Comparison of ENCODE assay signal across 20 cellular contexts in genomic region chr9:88441301-88442007, GRCh38.
"Had no signal": no experiment of that assay in that cellular context is flagged by ENCODE, and none has a peak within 500 bp of the region (broad histone marks: within the 10 kb centered on the region; RNA-seq: fewer than 3 reads in every experiment).

No MANE protein-coding gene starts in this region.

- ATAC-seq: heart left ventricle, left colon, mucosa of descending colon, upper lobe of right lung had no signal

- DNase-seq: activated CD4-positive, alpha-beta T cell treated with anti-CD3 and anti-CD28 coated beads for 1 hour; activated CD4-positive, alpha-beta T cell treated with anti-CD3 and anti-CD28 coated beads, Interleukin-2, amount 50 U/mL, for 1 hour; activated gamma-delta T cell treated with Interleukin-2 at 50 U/mL for 16 hours; activated T-cell treated with anti-CD3 and anti-CD28 coated beads, Interleukin-2, amount 50 U/mL, for 1 hour; anterior cingulate cortex; brain microvascular endothelial cell; caudate nucleus; heart left ventricle; left colon; mucosa of descending colon; nucleus accumbens; sigmoid colon; spleen; stimulated activated CD4-positive, alpha-beta T cell treated with anti-CD3 and anti-CD28 coated beads, Interleukin-4, amount 100 ng/mL, for 1 hour; stimulated activated naive CD4-positive, alpha-beta T cell treated with Interleukin-2 at 50 U/mL for 16 hours; T-helper 2 cell; upper lobe of right lung; WERI-Rb-1 had no signal

- H3K9me3 ChIP-seq: mucosa of descending colon, sigmoid colon, upper lobe of right lung had no signal

- H3K27ac ChIP-seq: brain microvascular endothelial cell, heart left ventricle, sigmoid colon, spleen, upper lobe of right lung, WERI-Rb-1 had no signal

- H3K27ac Mint-ChIP-seq: activated naive CD4-positive, alpha-beta T cell treated with anti-CD3 and anti-CD28 coated beads, Interleukin-2, amount 50 U/mL, for 24 hours; memory B cell had no signal

- H3K27me3 ChIP-seq: brain microvascular endothelial cell, heart left ventricle, sigmoid colon, spleen, upper lobe of right lung had no signal

- H3K4me3 ChIP-seq: heart left ventricle, mucosa of descending colon, sigmoid colon, spleen, upper lobe of right lung had no signal

- H3K4me1 ChIP-seq: upper lobe of right lung had no signal

- H3K4me3 Mint-ChIP-seq: activated naive CD4-positive, alpha-beta T cell treated with anti-CD3 and anti-CD28 coated beads, Interleukin-2, amount 50 U/mL, for 24 hours; memory B cell had no signal

- H3K27me3 Mint-ChIP-seq: activated naive CD4-positive, alpha-beta T cell treated with anti-CD3 and anti-CD28 coated beads, Interleukin-2, amount 50 U/mL, for 24 hours; memory B cell had no signal

- H3K36me3 ChIP-seq: brain microvascular endothelial cell had no signal
